Comparison of ENCODE assay signal across 8 cellular contexts in genomic region chr9:35096035-35096849, GRCh38. TPM values are rescaled to one million over a fixed set of nuclear protein-coding genes. Genes with fewer than 3 reads are reported as not detected.
DNase-seq lines count a peak whose midpoint lies in the region; TF ChIP-seq lines count a peak whose summit lies in the region.

PIGO (minus strand) TSS chr9:35096591; CDS start chr9:35095565, 1,026 bp downstream.

- DNase-seq in GF-D8 (lab: John Stamatoyannopoulos, UW) (peak; percentile 62), HAP-1 (ENCODE audit: low spot score in 2 of 2) (peak; percentile 82 to 92), MM.1S (peak; percentile 92), SK-N-DZ (ENCODE audit: low spot score) (peak; percentile 89), germinal center (ENCODE audit: low spot score) (peak; percentile 88), occipital lobe (lab: John Stamatoyannopoulos, UW) (peak; percentile 74), testis (peak; percentile 94)
- DNase-seq in activated naive CD4-positive, alpha-beta T cell treated with anti-CD3 and anti-CD28 coated beads for 36 hours = peak; percentile 92

- in situ Hi-C loops in HAP-1 (cut with MboI; ENCODE audit: low sequenced_read_pairs) = no loop called here

- peak; percentile 61 for TF ChIP-seq CTCF in MM.1S (IDR thresholded peaks at IDR 0.05; ENCODE audit: low read length)
- peak; percentile 64 to 90 (median 71) for TF ChIP-seq CTCF in testis (IDR thresholded peaks at IDR 0.05)

- H3F3A ChIP-seq in MM.1S (ENCODE audit: insufficient read depth, low read length) = peaks cover 8% of the 10 kb centered on the region; the same call in 1 of the 2 replicates

- H3K36me3 ChIP-seq in HAP-1 (replicated peaks) (peaks cover 53% of the 10 kb centered on the region), MM.1S (replicated peaks; ENCODE audit: insufficient read depth, low read length) (no peaks in the 10 kb centered on the region), testis (ENCODE audit: low read depth, missing control alignments) (no peaks in the 10 kb centered on the region)

- H4K20me1 ChIP-seq in MM.1S (ENCODE audit: insufficient read depth, low read length) = no peaks in the 10 kb centered on the region

- H3K27ac ChIP-seq in MM.1S (ENCODE audit: low read length) = peak within 1 kb of the TSS; percentile 92
- peak within 1 kb of the TSS; percentile 90 to 97 for H3K27ac ChIP-seq in testis

- intact Hi-C loops in activated naive CD4-positive, alpha-beta T cell treated with anti-CD3 and anti-CD28 coated beads for 36 hours (cut with micrococcal nuclease) = loop anchor here (1.0 kb wide), 7 partner anchors 15 to 336 kb away; partner anchors contain the start of genes DNAJB5 and VCP
- intact Hi-C loops in testis (cut with DNase I; ENCODE audit: low total_unique reads) = no loop called here

- H3K4me3 ChIP-seq in HAP-1 (peak within 1 kb of the TSS; percentile 84), MM.1S (ENCODE audit: low read length) (peak within 1 kb of the TSS; percentile 93), testis (peak within 1 kb of the TSS; percentile 83 to 99)

- peak within 1 kb of the TSS; percentile 97 for H3K9ac ChIP-seq in MM.1S (ENCODE audit: low read length)

- peaks cover 6% of the 10 kb centered on the region for H3K4me1 ChIP-seq in HAP-1
- peaks cover 6% of the 10 kb centered on the region; the same call in 1 of the 2 replicates for H3K4me1 ChIP-seq in MM.1S (ENCODE audit: low read length)
- peaks cover 5% of the 10 kb centered on the region for H3K4me1 ChIP-seq in testis

- H3K79me2 ChIP-seq in MM.1S (ENCODE audit: low read length) = peaks cover 17% of the 10 kb centered on the region

- H3K9me3 Mint-ChIP-seq in activated naive CD4-positive, alpha-beta T cell treated with anti-CD3 and anti-CD28 coated beads for 36 hours = no peaks in the 10 kb centered on the region

- peak within 1 kb of the TSS; percentile 91 for H3K27ac Mint-ChIP-seq in activated naive CD4-positive, alpha-beta T cell treated with anti-CD3 and anti-CD28 coated beads for 36 hours

- H3K4me1 Mint-ChIP-seq in activated naive CD4-positive, alpha-beta T cell treated with anti-CD3 and anti-CD28 coated beads for 36 hours (ENCODE audit: low read depth) = peaks cover 37% of the 10 kb centered on the region

- peak within 1 kb of the TSS; percentile 86 for H2AFZ ChIP-seq in MM.1S (ENCODE audit: low read length)

- no peaks in the 10 kb centered on the region for H3K9me2 ChIP-seq in MM.1S (replicated peaks; ENCODE audit: insufficient read depth, low read length)

- CTCF ChIA-PET in activated naive CD4-positive, alpha-beta T cell treated with anti-CD3 and anti-CD28 coated beads for 36 hours (lab: Charles Lee) = interaction anchor here (0.9 to 4.2 kb wide), 10 partner anchors 9 to 336 kb away, joined by 3 to 37 read pairs (median 5); partner anchors contain the start of genes FANCG and VCP

- peak within 1 kb of the TSS; percentile 86 for H3K4me2 ChIP-seq in MM.1S (ENCODE audit: low read depth, low read length)

- peaks cover 13% of the 10 kb centered on the region for H3K36me3 Mint-ChIP-seq in activated naive CD4-positive, alpha-beta T cell treated with anti-CD3 and anti-CD28 coated beads for 36 hours (ENCODE audit: low read depth)

- H3K27me3 ChIP-seq in HAP-1 (ENCODE audit: low read depth) = no peaks in the 10 kb centered on the region
- H3K27me3 ChIP-seq in MM.1S (replicated peaks; ENCODE audit: insufficient read depth, low read length) = no peaks in the 10 kb centered on the region
- H3K27me3 ChIP-seq in testis = no peaks in the 10 kb centered on the region

- 0% methylated on average over 25 to 53 of the region's 53 CpGs for WGBS in testis, 2 donors

- no peaks in the 10 kb centered on the region for H3K9me3 ChIP-seq in HAP-1
- H3K9me3 ChIP-seq in MM.1S (replicated peaks; ENCODE audit: insufficient read depth, low read length) = no peaks in the 10 kb centered on the region
- H3K9me3 ChIP-seq in testis = no peaks in the 10 kb centered on the region

- no peak for TF ChIP-seq POLR2A in testis (IDR thresholded peaks at IDR 0.05)

- H3K4me3 Mint-ChIP-seq in activated naive CD4-positive, alpha-beta T cell treated with anti-CD3 and anti-CD28 coated beads for 36 hours = peak within 1 kb of the TSS; percentile 83

- no peaks in the 10 kb centered on the region for H3K27me3 Mint-ChIP-seq in activated naive CD4-positive, alpha-beta T cell treated with anti-CD3 and anti-CD28 coated beads for 36 hours (ENCODE audit: low read depth)

RNA-seq across cellular contexts. Expression of gene PIGO, which starts in this region (rescaled TPM):
- polyA plus RNA-seq in SK-N-DZ (2014; cell fraction: cytosol; rRNA removed) = 16.2 and 18.0 TPM in 2 replicates
- polyA plus RNA-seq in SK-N-DZ (2014; cell fraction: nucleus; rRNA removed) = 18.1 and 21.6 TPM in 2 replicates
- 10 to 100 TPM; 22.8 to 23.7 TPM for total RNA-seq in activated naive CD4-positive, alpha-beta T cell treated with anti-CD3 and anti-CD28 coated beads for 36 hours
- total RNA-seq in occipital lobe = 9.4 TPM
- total RNA-seq in testis = 10 to 100 TPM; 27.6 to 33.1 TPM
- 41.4 TPM for polyA plus RNA-seq in testis (ENCODE audit: insufficient read depth, low read depth, low replicate concordance)

Comparison
In these comparisons a context has a peak if more than half of its experiments do, and no peak if none do; other contexts are left out.
1. Peak in every context shown above with its lines: DNase-seq, H3K4me3 ChIP-seq and H3K27ac ChIP-seq.